3 cellular contexts compared by ENCODE assay signal in genomic region chr14:77598366-77599050, GRCh38.
A peak's percentile ranks its signal among the peaks of the same experiment; 100 is the strongest.
TF ChIP-seq lines count a peak whose summit lies in the region.

No MANE protein-coding gene starts in this region.

TF ChIP-seq in A549, 52 proteins besides CTCF, POLR2A, EP300 and RAD21 (continued from another document):
- TF ChIP-seq, protein P1, sequence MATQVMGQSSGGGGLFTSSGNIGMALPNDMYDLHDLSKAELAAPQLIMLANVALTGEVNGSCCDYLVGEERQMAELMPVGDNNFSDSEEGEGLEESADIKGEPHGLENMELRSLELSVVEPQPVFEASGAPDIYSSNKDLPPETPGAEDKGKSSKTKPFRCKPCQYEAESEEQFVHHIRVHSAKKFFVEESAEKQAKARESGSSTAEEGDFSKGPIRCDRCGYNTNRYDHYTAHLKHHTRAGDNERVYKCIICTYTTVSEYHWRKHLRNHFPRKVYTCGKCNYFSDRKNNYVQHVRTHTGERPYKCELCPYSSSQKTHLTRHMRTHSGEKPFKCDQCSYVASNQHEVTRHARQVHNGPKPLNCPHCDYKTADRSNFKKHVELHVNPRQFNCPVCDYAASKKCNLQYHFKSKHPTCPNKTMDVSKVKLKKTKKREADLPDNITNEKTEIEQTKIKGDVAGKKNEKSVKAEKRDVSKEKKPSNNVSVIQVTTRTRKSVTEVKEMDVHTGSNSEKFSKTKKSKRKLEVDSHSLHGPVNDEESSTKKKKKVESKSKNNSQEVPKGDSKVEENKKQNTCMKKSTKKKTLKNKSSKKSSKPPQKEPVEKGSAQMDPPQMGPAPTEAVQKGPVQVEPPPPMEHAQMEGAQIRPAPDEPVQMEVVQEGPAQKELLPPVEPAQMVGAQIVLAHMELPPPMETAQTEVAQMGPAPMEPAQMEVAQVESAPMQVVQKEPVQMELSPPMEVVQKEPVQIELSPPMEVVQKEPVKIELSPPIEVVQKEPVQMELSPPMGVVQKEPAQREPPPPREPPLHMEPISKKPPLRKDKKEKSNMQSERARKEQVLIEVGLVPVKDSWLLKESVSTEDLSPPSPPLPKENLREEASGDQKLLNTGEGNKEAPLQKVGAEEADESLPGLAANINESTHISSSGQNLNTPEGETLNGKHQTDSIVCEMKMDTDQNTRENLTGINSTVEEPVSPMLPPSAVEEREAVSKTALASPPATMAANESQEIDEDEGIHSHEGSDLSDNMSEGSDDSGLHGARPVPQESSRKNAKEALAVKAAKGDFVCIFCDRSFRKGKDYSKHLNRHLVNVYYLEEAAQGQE (IDR thresholded peaks at IDR 0.05): no peak
- TF ChIP-seq RFX5 (IDR thresholded peaks at IDR 0.05): no peak
- TF ChIP-seq, protein P2, sequence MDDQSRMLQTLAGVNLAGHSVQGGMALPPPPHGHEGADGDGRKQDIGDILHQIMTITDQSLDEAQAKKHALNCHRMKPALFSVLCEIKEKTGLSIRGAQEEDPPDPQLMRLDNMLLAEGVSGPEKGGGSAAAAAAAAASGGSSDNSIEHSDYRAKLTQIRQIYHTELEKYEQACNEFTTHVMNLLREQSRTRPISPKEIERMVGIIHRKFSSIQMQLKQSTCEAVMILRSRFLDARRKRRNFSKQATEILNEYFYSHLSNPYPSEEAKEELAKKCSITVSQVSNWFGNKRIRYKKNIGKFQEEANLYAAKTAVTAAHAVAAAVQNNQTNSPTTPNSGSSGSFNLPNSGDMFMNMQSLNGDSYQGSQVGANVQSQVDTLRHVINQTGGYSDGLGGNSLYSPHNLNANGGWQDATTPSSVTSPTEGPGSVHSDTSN (IDR thresholded peaks at IDR 0.05): no peak
- TF ChIP-seq JUN (IDR thresholded peaks at IDR 0.05): no peak
- no peak for TF ChIP-seq FOSB (CRISPR knock-in tag; IDR thresholded peaks at IDR 0.05)
- TF ChIP-seq KDM5A (IDR thresholded peaks at IDR 0.05): no peak
- TF ChIP-seq KDM1A (IDR thresholded peaks at IDR 0.05; ENCODE audit: low read depth): no peak
- no peak for TF ChIP-seq HEYL (CRISPR knock-in tag; IDR thresholded peaks at IDR 0.05)
- no peak for TF ChIP-seq GATA3 (IDR thresholded peaks at IDR 0.05; ENCODE audit: borderline replicate concordance)
- no peak for TF ChIP-seq BHLHE40 (IDR thresholded peaks at IDR 0.05; ENCODE audit: low read depth, low read length)
- TF ChIP-seq CHD4 (IDR thresholded peaks at IDR 0.05; ENCODE audit: borderline replicate concordance): no peak
- no peak for TF ChIP-seq JUNB (IDR thresholded peaks at IDR 0.05)
- no peak for TF ChIP-seq FOSL2 (IDR thresholded peaks at IDR 0.05)
- TF ChIP-seq FOSL2 (CRISPR knock-in tag; IDR thresholded peaks at IDR 0.05): no peak

TF ChIP-seq in HEK293, 187 proteins besides CTCF, POLR2A, EP300 and RAD21 (continued from another document):
- TF ChIP-seq, protein P3, sequence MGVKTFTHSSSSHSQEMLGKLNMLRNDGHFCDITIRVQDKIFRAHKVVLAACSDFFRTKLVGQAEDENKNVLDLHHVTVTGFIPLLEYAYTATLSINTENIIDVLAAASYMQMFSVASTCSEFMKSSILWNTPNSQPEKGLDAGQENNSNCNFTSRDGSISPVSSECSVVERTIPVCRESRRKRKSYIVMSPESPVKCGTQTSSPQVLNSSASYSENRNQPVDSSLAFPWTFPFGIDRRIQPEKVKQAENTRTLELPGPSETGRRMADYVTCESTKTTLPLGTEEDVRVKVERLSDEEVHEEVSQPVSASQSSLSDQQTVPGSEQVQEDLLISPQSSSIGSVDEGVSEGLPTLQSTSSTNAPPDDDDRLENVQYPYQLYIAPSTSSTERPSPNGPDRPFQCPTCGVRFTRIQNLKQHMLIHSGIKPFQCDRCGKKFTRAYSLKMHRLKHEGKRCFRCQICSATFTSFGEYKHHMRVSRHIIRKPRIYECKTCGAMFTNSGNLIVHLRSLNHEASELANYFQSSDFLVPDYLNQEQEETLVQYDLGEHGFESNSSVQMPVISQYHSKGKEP (tag by site-specific recombination; IDR thresholded peaks at IDR 0.05): 0 out of 2 replicates have a peak, but pooled peaks have one; percentile 31
- TF ChIP-seq PRDM6 (tag by site-specific recombination; IDR thresholded peaks at IDR 0.05): peak; percentile 67
TF ChIP-seq in HEK293: peak in this region for 2.

TF ChIP-seq in HepG2, 621 proteins besides CTCF, POLR2A, EP300 and RAD21 (continued from another document):
- TF ChIP-seq, protein P4, sequence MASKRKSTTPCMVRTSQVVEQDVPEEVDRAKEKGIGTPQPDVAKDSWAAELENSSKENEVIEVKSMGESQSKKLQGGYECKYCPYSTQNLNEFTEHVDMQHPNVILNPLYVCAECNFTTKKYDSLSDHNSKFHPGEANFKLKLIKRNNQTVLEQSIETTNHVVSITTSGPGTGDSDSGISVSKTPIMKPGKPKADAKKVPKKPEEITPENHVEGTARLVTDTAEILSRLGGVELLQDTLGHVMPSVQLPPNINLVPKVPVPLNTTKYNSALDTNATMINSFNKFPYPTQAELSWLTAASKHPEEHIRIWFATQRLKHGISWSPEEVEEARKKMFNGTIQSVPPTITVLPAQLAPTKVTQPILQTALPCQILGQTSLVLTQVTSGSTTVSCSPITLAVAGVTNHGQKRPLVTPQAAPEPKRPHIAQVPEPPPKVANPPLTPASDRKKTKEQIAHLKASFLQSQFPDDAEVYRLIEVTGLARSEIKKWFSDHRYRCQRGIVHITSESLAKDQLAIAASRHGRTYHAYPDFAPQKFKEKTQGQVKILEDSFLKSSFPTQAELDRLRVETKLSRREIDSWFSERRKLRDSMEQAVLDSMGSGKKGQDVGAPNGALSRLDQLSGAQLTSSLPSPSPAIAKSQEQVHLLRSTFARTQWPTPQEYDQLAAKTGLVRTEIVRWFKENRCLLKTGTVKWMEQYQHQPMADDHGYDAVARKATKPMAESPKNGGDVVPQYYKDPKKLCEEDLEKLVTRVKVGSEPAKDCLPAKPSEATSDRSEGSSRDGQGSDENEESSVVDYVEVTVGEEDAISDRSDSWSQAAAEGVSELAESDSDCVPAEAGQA (IDR thresholded peaks at IDR 0.05; ENCODE audit: low read depth): no peak
- TF ChIP-seq, protein P4 (CRISPR knock-in tag; IDR thresholded peaks at IDR 0.05; ENCODE audit: borderline replicate concordance): no peak
TF ChIP-seq in HepG2: peak in this region for 1.
